Comparison of ENCODE assay signal across 8 cellular contexts in genomic region chr7:4882169-4882741, GRCh38. TPM values are rescaled to one million over a fixed set of nuclear protein-coding genes. Genes with fewer than 3 reads are reported as not detected.
A peak's percentile ranks its signal among the peaks of the same experiment; 100 is the strongest.
DNase-seq lines count a peak whose midpoint lies in the region; ATAC-seq and TF ChIP-seq lines count a peak whose summit lies in the region.

No MANE protein-coding gene starts in this region.

- no peak overlapping the region for H3K9ac ChIP-seq in KMS-11

- H3K27me3 ChIP-seq in AG04450 (ENCODE audit: control insufficient read depth, insufficient read depth, low read length) (peaks cover 10% of the 10 kb centered on the region), KMS-11 (ENCODE audit: insufficient read depth, low read depth) (no peaks in the 10 kb centered on the region), right lobe of liver (peaks cover 0 to 17% of the 10 kb centered on the region in 2 donors)

- peak overlapping the region; percentile 21 for H3K27ac ChIP-seq in AG04450 (ENCODE audit: low read depth, low read length)
- H3K27ac ChIP-seq in KMS-11 = no peak overlapping the region
- peak overlapping the region; percentile 67 to 93 for H3K27ac ChIP-seq in coronary artery
- H3K27ac ChIP-seq in right lobe of liver = no peak overlapping the region
- peak overlapping the region; percentile 11 for H3K27ac ChIP-seq in substantia nigra (ENCODE audit: low read depth, low read length, poor library complexity, severe bottlenecking)

- H3K4me3 ChIP-seq in AG04450 (ENCODE audit: low read depth, low read length) (peak overlapping the region; percentile 39), KMS-11 (IDR thresholded peaks at IDR 0.05; ENCODE audit: insufficient read depth, low read depth, low read length) (no peak overlapping the region), coronary artery (peak overlapping the region; percentile 97), right lobe of liver (peak overlapping the region in 1 of 3 donors; percentile 48)

- H3K79me2 ChIP-seq in KMS-11 (ENCODE audit: insufficient read depth, low read depth) = no peaks in the 10 kb centered on the region

- CTCF ChIA-PET in AG04450 (lab: Charles Lee) = interaction anchor here (0.5 to 2.5 kb wide), 3 partner anchors 8 to 52 kb away, joined by 4 to 16 read pairs (median 6); no protein-coding TSS in a partner anchor

- intact Hi-C loops in right lobe of liver (cut with DNase I) = no loop called here

- H3K4me2 ChIP-seq in KMS-11 = peak overlapping the region; percentile 55; the same call in 1 of the 2 replicates

- no peaks in the 10 kb centered on the region for H4K20me1 ChIP-seq in KMS-11 (ENCODE audit: insufficient read depth)

- ATAC-seq in right lobe of liver = peak; percentile 15 to 53 (median 38)
- no peak for ATAC-seq in GM21717 (IDR thresholded peaks at IDR 0.05; ENCODE audit: unreplicated experiment)

- H3K9me3 ChIP-seq in AG04450 (ENCODE audit: control insufficient read depth, insufficient read depth, low read length) = peaks cover 4% of the 10 kb centered on the region; the same call in 1 of the 2 replicates
- no peaks in the 10 kb centered on the region for H3K9me3 ChIP-seq in right lobe of liver

- POLR2A ChIA-PET in AG04450 (lab: Yijun Ruan, JAX) = interaction anchor here (0.9 kb wide), 1 partner anchor 40 kb away, joined by 3 read pairs; no protein-coding TSS in a partner anchor

- H3K4me1 ChIP-seq in KMS-11 (ENCODE audit: low read depth, poor library complexity, severe bottlenecking) (peaks cover 5% of the 10 kb centered on the region), right lobe of liver (peaks cover 0 to 7% (median 0%) of the 10 kb centered on the region in 4 donors)

- no peak for TF ChIP-seq CTCF in AG04450 (IDR thresholded peaks at IDR 0.05; ENCODE audit: low read depth, low read length)
- no peak for TF ChIP-seq CTCF in KMS-11 (conservative IDR thresholded peaks at IDR 0.05; ENCODE audit: low read depth, low read length)
- no peak for TF ChIP-seq CTCF in coronary artery (IDR thresholded peaks at IDR 0.05)
- TF ChIP-seq CTCF in right lobe of liver (IDR thresholded peaks at IDR 0.05) = no peak

- H2AFZ ChIP-seq in KMS-11 (ENCODE audit: low read depth) = peak overlapping the region; percentile 95

- H3K36me3 ChIP-seq in KMS-11 (ENCODE audit: insufficient read depth) (no peaks in the 10 kb centered on the region), right lobe of liver (no peaks in the 10 kb centered on the region)

- no peak for DNase-seq in AG04450 (ENCODE audit: low read depth, low spot score)
- DNase-seq in coronary artery (ENCODE audit: low spot score) = peak; percentile 91
- DNase-seq in right lobe of liver = no peak
- peak in 24 of 49 donors; percentile 8 to 72 (median 27) for DNase-seq in substantia nigra (lab: John Stamatoyannopoulos, UW)
- DNase-seq in NCI-H2171 treated with DMSO at 0.1 percent for 48 hours (lab: John Stamatoyannopoulos, UW) = no peak
- DNase-seq in NCI-H446 (lab: John Stamatoyannopoulos, UW) = no peak

- 10% methylated on average over 16 of the region's 25 CpGs for WGBS in right lobe of liver (ENCODE audit: insufficient coverage, low coverage, low lambda C conversion rate, missing lambda C conversion rate)

- TF ChIP-seq POLR2A in right lobe of liver (IDR thresholded peaks at IDR 0.05) = no peak

RNA-seq across cellular contexts. Expression of gene RADIL, which starts 1.3 kb away (rescaled TPM):
- 0.07 and 0.31 TPM in 2 replicates for polyA plus RNA-seq in AG04450 (2011; rRNA removed)
- polyA minus RNA-seq in AG04450 (2011; rRNA and poly(A)+ RNA removed) = 0.32 TPM in 1 of 2 replicates, not detected in the other
- 1 to 10 TPM in 1 of 6 experiments, under 1 TPM in 3, not detected in 2; 0.20 to 1.6 (median 0.34) TPM for total RNA-seq in right lobe of liver

RNA-seq across cellular contexts. Expression of gene PAPOLB, which starts 20.4 kb away (rescaled TPM):
- not detected in 2 replicates for polyA plus RNA-seq in AG04450 (2011; rRNA removed)
- not detected in 2 replicates for polyA minus RNA-seq in AG04450 (2011; rRNA and poly(A)+ RNA removed)
- not detected for total RNA-seq in right lobe of liver

Comparison
In these comparisons a context has a peak if more than half of its experiments do, and no peak if none do; other contexts are left out.
1. H3K27ac ChIP-seq: peak in AG04450 (single experiment), coronary artery (2 of 2) and substantia nigra (single experiment); none in KMS-11 (single experiment) and right lobe of liver (0 of 3).